ENCODE assay signal across 2 cellular contexts in the genomic region with DNA sequence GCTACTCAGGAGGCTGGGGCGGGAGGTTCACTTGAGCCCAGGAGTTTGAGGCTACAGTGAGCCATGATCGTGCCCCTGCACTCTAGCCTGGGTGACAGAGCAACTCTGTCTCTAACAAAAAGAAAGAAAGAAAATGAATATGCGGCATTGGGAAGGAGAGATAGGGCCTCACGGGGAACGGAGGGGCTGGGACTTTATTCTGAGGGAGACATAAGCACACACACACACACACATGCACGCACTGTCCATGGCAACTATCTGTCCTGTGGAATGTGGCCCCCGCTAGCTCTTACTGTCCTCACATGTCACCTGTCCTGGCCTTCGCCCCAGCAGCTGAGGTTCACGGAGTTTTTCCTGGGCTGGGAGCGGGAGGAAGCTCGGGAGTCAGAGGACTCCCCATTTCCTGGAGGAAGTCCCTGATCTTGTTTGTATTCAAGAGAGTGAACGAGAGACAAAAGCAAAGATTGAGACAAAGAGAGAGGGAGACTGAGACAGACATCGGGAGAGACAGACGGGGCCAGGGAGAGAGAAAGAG.
TF ChIP-seq lines count a peak whose summit lies in the region.

No MANE protein-coding gene starts in this region.

TF ChIP-seq in IMR-90, 13 proteins besides CTCF, POLR2A, EP300 and RAD21:
- TF ChIP-seq MAFK (IDR thresholded peaks at IDR 0.05; ENCODE audit: low read depth, low read length) (no peak), SMC3 (IDR thresholded peaks at IDR 0.05; ENCODE audit: low read depth, low read length) (no peak), BHLHE40 (IDR thresholded peaks at IDR 0.05; ENCODE audit: low read depth, low read length) (no peak), MAZ (IDR thresholded peaks at IDR 0.05; ENCODE audit: borderline replicate concordance, low read depth, low read length) (no peak), MXI1 (IDR thresholded peaks at IDR 0.05; ENCODE audit: borderline replicate concordance, low read depth, low read length) (no peak), RCOR1 (IDR thresholded peaks at IDR 0.05; ENCODE audit: insufficient replicate concordance, low read length) (no peak)
- TF ChIP-seq, protein P1, sequence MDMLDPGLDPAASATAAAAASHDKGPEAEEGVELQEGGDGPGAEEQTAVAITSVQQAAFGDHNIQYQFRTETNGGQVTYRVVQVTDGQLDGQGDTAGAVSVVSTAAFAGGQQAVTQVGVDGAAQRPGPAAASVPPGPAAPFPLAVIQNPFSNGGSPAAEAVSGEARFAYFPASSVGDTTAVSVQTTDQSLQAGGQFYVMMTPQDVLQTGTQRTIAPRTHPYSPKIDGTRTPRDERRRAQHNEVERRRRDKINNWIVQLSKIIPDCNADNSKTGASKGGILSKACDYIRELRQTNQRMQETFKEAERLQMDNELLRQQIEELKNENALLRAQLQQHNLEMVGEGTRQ (IDR thresholded peaks at IDR 0.05; ENCODE audit: low read depth, low read length), result no peak

TF ChIP-seq in HEK293T, 16 proteins besides CTCF, POLR2A, EP300 and RAD21:
- TF ChIP-seq L3MBTL2 (conservative IDR thresholded peaks at IDR 0.05) (no peak), SUZ12 (IDR thresholded peaks at IDR 0.05) (no peak), FOXK2 (IDR thresholded peaks at IDR 0.05) (no peak), FOXM1 (IDR thresholded peaks at IDR 0.05; ENCODE audit: borderline replicate concordance) (no peak), ZNF384 (IDR thresholded peaks at IDR 0.05) (no peak), CTBP1 (IDR thresholded peaks at IDR 0.05; ENCODE audit: borderline replicate concordance) (no peak), TARDBP (IDR thresholded peaks at IDR 0.05) (no peak), LEF1 (IDR thresholded peaks at IDR 0.05; ENCODE audit: borderline replicate concordance) (no peak)
TF ChIP-seq in HEK293T: peak in this region for 0.
